7 cellular contexts compared by ENCODE assay signal in the genomic region with DNA sequence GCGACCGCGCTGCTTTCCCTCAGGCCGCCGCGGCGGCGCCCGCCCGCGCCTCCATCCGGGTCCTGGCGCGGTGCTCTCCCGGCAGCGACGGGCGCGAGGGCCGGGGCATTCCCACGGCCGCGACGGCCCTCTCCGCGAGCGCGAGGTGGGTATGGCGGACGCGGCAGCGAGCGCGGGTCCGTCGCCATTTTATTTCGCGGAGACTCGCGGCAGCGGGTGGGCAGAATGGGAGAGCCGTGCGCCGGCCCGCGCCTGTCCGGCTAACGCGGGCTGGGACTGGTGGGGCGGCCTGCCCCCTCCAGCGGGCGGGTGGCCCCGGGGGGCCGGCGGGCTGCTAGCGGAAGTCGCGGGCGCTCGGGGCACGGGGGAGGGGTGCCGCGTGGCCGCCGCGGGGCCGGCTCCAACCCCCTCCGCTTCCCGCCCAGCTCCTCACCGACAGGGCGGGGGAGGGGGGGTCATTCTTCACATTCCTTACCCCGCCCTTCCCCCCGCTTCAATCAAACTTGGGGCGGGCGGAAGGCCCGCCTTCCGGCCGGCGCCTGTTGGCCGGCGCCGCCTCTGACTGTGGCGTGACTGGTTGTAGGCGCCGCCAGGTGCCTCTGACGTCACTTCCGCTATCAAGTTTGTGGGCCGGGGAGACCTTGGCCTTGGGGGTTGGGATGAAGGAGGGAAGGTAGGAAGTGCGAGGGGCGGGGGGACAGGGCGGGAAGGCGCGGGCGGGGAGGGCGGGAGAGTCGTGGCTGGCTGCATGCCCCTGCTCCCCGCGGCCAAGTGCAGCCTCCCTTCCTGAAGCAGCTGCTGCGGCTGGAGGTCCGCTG.
A peak's percentile ranks its signal among the peaks of the same experiment; 100 is the strongest.
DNase-seq lines count a peak whose midpoint lies in the region; ATAC-seq lines count a peak whose summit lies in the region.

No MANE protein-coding gene starts in this region.

- ATAC-seq in GM18508 (IDR thresholded peaks at IDR 0.05; ENCODE audit: insufficient read depth, unreplicated experiment) (peak; percentile 37), HG02981 (IDR thresholded peaks at IDR 0.05; ENCODE audit: unreplicated experiment) (peak; percentile 54)

- DNase-seq in NCI-H2029 (lab: John Stamatoyannopoulos, UW) (peak; percentile 99), T-helper 9 cell (peak; percentile 90), astrocyte of the hippocampus (ENCODE audit: low read depth, low spot score) (peak; percentile 100), hippocampal formation (lab: John Stamatoyannopoulos, UW) (peak; percentile 94 to 95), retina (peak; percentile 95)

Comparison
In these comparisons a context has a peak if more than half of its experiments do, and no peak if none do; other contexts are left out.
1. Peak in every context shown above with its lines: DNase-seq and ATAC-seq.